ENCODE assay signal across 13 cellular contexts in the genomic region with DNA sequence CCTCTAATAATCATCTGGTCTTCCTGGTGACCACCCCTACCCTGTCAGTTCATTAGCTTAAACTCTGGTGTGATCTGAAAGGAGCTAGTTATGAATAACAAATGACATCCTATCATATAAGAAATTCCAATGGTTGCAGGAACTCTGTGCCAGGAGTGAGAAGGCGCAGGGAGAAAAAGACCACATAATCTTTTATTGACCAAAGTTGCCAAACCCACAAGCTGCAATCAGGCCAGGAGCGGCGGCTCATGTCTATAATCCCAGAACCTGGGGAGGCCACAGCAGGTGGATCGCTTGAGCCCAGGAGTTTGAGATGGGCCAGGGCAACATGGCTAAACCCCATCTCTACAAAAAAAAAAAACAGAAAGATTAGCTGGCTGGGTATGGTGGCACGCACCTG. TPM values are rescaled to one million over a fixed set of nuclear protein-coding genes. Genes with fewer than 3 reads are reported as not detected.
DNase-seq lines count a peak whose midpoint lies in the region; ATAC-seq and TF ChIP-seq lines count a peak whose summit lies in the region.
"Had no signal": no experiment of that assay in that cellular context is flagged by ENCODE, and none has a peak within 500 bp of the region (broad histone marks: within the 10 kb centered on the region; RNA-seq: fewer than 3 reads in every experiment).

No MANE protein-coding gene starts in this region.

- H3K4me3 ChIP-seq in CD4-positive, CD25-positive, alpha-beta regulatory T cell (ENCODE audit: low read depth, low read length): peak overlapping the region; percentile 50
- H3K4me3 ChIP-seq: Peyer's patch had no signal

- no peak for TF ChIP-seq CTCF in CD4-positive, alpha-beta T cell (IDR thresholded peaks at IDR 0.05)

- peaks cover 59% of the 10 kb centered on the region for H3K4me1 ChIP-seq in CD4-positive, CD25-positive, alpha-beta regulatory T cell (ENCODE audit: control insufficient read depth, insufficient read depth, low read length, poor library complexity, severe bottlenecking)

- DNase-seq in CD4-positive, CD25-positive, alpha-beta regulatory T cell: no peak
- DNase-seq in CD4-positive, alpha-beta T cell: no peak
- DNase-seq in activated naive CD8-positive, alpha-beta T cell treated with anti-CD3 and anti-CD28 coated beads for 36 hours: no peak
- no peak for DNase-seq in naive thymus-derived CD8-positive, alpha-beta T cell
- no peak for DNase-seq in stimulated activated naive CD4-positive, alpha-beta T cell (lab: John Stamatoyannopoulos, UW)
- no peak for DNase-seq in SKM-1 (lab: John Stamatoyannopoulos, UW; ENCODE audit: unreplicated experiment)
- no peak for DNase-seq in DMS153 (lab: John Stamatoyannopoulos, UW)
- DNase-seq: DMS53, NCI-H1417, NCI-H2029, NCI-H510A treated with DMSO at 0.1 percent for 48 hours, Peyer's patch, SHP77 treated with DMSO at 0.1 percent for 48 hours had no signal

- CTCF ChIA-PET in CD4-positive, alpha-beta T cell (lab: Charles Lee): interaction anchor here (1.0 to 1.3 kb wide), 2 partner anchors 21 to 22 kb away, joined by 3 to 5 read pairs; no protein-coding TSS in a partner anchor

- no peaks in the 10 kb centered on the region for H3K27me3 ChIP-seq in CD4-positive, CD25-positive, alpha-beta regulatory T cell (ENCODE audit: control insufficient read depth, insufficient read depth, low read length)
- no peaks in the 10 kb centered on the region for H3K27me3 ChIP-seq in CD4-positive, alpha-beta T cell (ENCODE audit: control insufficient read depth, insufficient read depth, low read length)
- H3K27me3 ChIP-seq: Peyer's patch had no signal

- H3K9me3 Mint-ChIP-seq in CD4-positive, CD25-positive, alpha-beta regulatory T cell: no peaks in the 10 kb centered on the region
- H3K9me3 Mint-ChIP-seq in CD4-positive, alpha-beta T cell: no peaks in the 10 kb centered on the region
- no peaks in the 10 kb centered on the region for H3K9me3 Mint-ChIP-seq in activated naive CD8-positive, alpha-beta T cell treated with anti-CD3 and anti-CD28 coated beads for 36 hours
- no peaks in the 10 kb centered on the region for H3K9me3 Mint-ChIP-seq in naive thymus-derived CD8-positive, alpha-beta T cell

- no peak for ATAC-seq in CD4-positive, CD25-positive, alpha-beta regulatory T cell (ENCODE audit: low read depth in 2 of 2)
- ATAC-seq in CD4-positive, alpha-beta T cell (ENCODE audit: poor library complexity): no peak
- peak in 1 of 2 donors; percentile 17 for ATAC-seq in naive thymus-derived CD8-positive, alpha-beta T cell

- peak overlapping the region; percentile 17 to 62 (median 46) for H3K4me3 Mint-ChIP-seq in CD4-positive, CD25-positive, alpha-beta regulatory T cell
- H3K4me3 Mint-ChIP-seq in CD4-positive, alpha-beta T cell: peak overlapping the region; percentile 48
- H3K4me3 Mint-ChIP-seq in activated naive CD8-positive, alpha-beta T cell treated with anti-CD3 and anti-CD28 coated beads for 36 hours: no peak overlapping the region
- H3K4me3 Mint-ChIP-seq in naive thymus-derived CD8-positive, alpha-beta T cell: peak overlapping the region in 9 of 10 donors; percentile 4 to 60 (median 23)

- H3K27me3 Mint-ChIP-seq in CD4-positive, CD25-positive, alpha-beta regulatory T cell: no peaks in the 10 kb centered on the region
- no peaks in the 10 kb centered on the region for H3K27me3 Mint-ChIP-seq in CD4-positive, alpha-beta T cell
- no peaks in the 10 kb centered on the region for H3K27me3 Mint-ChIP-seq in activated naive CD8-positive, alpha-beta T cell treated with anti-CD3 and anti-CD28 coated beads for 36 hours
- H3K27me3 Mint-ChIP-seq in naive thymus-derived CD8-positive, alpha-beta T cell: no peaks in the 10 kb centered on the region

- H3K27ac Mint-ChIP-seq in CD4-positive, CD25-positive, alpha-beta regulatory T cell: peak overlapping the region; percentile 48 to 70 (median 60)
- peak overlapping the region; percentile 63 for H3K27ac Mint-ChIP-seq in CD4-positive, alpha-beta T cell
- H3K27ac Mint-ChIP-seq in activated naive CD8-positive, alpha-beta T cell treated with anti-CD3 and anti-CD28 coated beads for 36 hours: peak overlapping the region; percentile 20
- peak overlapping the region in 9 of 10 donors; percentile 24 to 79 (median 69) for H3K27ac Mint-ChIP-seq in naive thymus-derived CD8-positive, alpha-beta T cell

- POLR2A ChIA-PET in CD4-positive, alpha-beta T cell (lab: Charles Lee): interaction anchor here (0.6 to 2.7 kb wide), 6 partner anchors 12 to 59 kb away, joined by 3 to 12 read pairs (median 6); no protein-coding TSS in a partner anchor
- POLR2A ChIA-PET in naive thymus-derived CD8-positive, alpha-beta T cell (lab: Charles Lee): interaction anchor here (0.9 to 2.2 kb wide), 5 partner anchors 10 to 25 kb away, joined by 3 to 14 read pairs (median 4); no protein-coding TSS in a partner anchor

- peaks cover 18% of the 10 kb centered on the region for H3K36me3 Mint-ChIP-seq in CD4-positive, CD25-positive, alpha-beta regulatory T cell
- H3K36me3 Mint-ChIP-seq in CD4-positive, alpha-beta T cell (ENCODE audit: low read depth): peaks cover 25% of the 10 kb centered on the region
- H3K36me3 Mint-ChIP-seq in activated naive CD8-positive, alpha-beta T cell treated with anti-CD3 and anti-CD28 coated beads for 36 hours: peaks cover 29% of the 10 kb centered on the region
- peaks cover 0 to 20% (median 0%) of the 10 kb centered on the region in 3 donors for H3K36me3 Mint-ChIP-seq in naive thymus-derived CD8-positive, alpha-beta T cell

- no peaks in the 10 kb centered on the region for H3K36me3 ChIP-seq in CD4-positive, CD25-positive, alpha-beta regulatory T cell (ENCODE audit: control insufficient read depth, insufficient read depth, low read length)
- H3K36me3 ChIP-seq: Peyer's patch had no signal

- no peaks in the 10 kb centered on the region for H3K9me3 ChIP-seq in CD4-positive, CD25-positive, alpha-beta regulatory T cell (ENCODE audit: control insufficient read depth in 2 of 2, low read length in 2 of 2)
- H3K9me3 ChIP-seq in CD4-positive, alpha-beta T cell (ENCODE audit: control insufficient read depth, low read length): no peaks in the 10 kb centered on the region
- H3K9me3 ChIP-seq: Peyer's patch had no signal

- intact Hi-C loops in CD4-positive, alpha-beta T cell (cut with DNase I, micrococcal nuclease): no loop called here

- H3K27ac ChIP-seq in CD4-positive, CD25-positive, alpha-beta regulatory T cell (ENCODE audit: insufficient read depth, low read length, poor library complexity, severe bottlenecking): no peak overlapping the region
- no peak overlapping the region for H3K27ac ChIP-seq in CD4-positive, alpha-beta T cell (ENCODE audit: low read depth, low read length)
- H3K27ac ChIP-seq: Peyer's patch had no signal

- H3K4me1 Mint-ChIP-seq in CD4-positive, CD25-positive, alpha-beta regulatory T cell: peaks cover 22 to 82% (median 45%) of the 10 kb centered on the region in 4 donors
- H3K4me1 Mint-ChIP-seq in CD4-positive, alpha-beta T cell (ENCODE audit: low read depth): peaks cover 66% of the 10 kb centered on the region
- H3K4me1 Mint-ChIP-seq in activated naive CD8-positive, alpha-beta T cell treated with anti-CD3 and anti-CD28 coated beads for 36 hours: peaks cover 49% of the 10 kb centered on the region
- H3K4me1 Mint-ChIP-seq in naive thymus-derived CD8-positive, alpha-beta T cell: peaks cover 21 to 85% (median 74%) of the 10 kb centered on the region in 4 donors

RNA-seq across cellular contexts. Expression of a gene that starts 23.4 kb away (rescaled TPM):
- total RNA-seq in CD4-positive, CD25-positive, alpha-beta regulatory T cell: 323 TPM
- polyA plus RNA-seq in CD4-positive, CD25-positive, alpha-beta regulatory T cell: 10 to 100 TPM in 3 of 4 donors, 1 to 10 TPM in 1; 8.7 to 19.4 (median 14.3) TPM
- total RNA-seq in CD4-positive, alpha-beta T cell: 100 to 1,000 TPM; 200 to 211 TPM
- 100 to 1,000 TPM; 129 to 142 TPM for total RNA-seq in activated naive CD8-positive, alpha-beta T cell treated with anti-CD3 and anti-CD28 coated beads for 36 hours
- total RNA-seq in naive thymus-derived CD8-positive, alpha-beta T cell: 100 to 1,000 TPM; 326 to 328 TPM
- 10 to 100 TPM in 2 of 3 donors, 1 to 10 TPM in 1; 8.9 to 61.1 (median 13.9) TPM for polyA plus RNA-seq in naive thymus-derived CD8-positive, alpha-beta T cell

RNA-seq across cellular contexts. Expression of a gene that starts 41.3 kb away (rescaled TPM):
- 184 TPM for total RNA-seq in CD4-positive, CD25-positive, alpha-beta regulatory T cell
- 10 to 100 TPM; 34.4 to 41.4 (median 38.1) TPM for polyA plus RNA-seq in CD4-positive, CD25-positive, alpha-beta regulatory T cell
- total RNA-seq in CD4-positive, alpha-beta T cell: 100 to 1,000 TPM; 163 to 167 TPM
- 10 to 100 TPM; 63.1 to 76.7 TPM for total RNA-seq in activated naive CD8-positive, alpha-beta T cell treated with anti-CD3 and anti-CD28 coated beads for 36 hours
- total RNA-seq in naive thymus-derived CD8-positive, alpha-beta T cell: 100 to 1,000 TPM; 164 to 169 TPM
- 10 to 100 TPM; 44.8 to 58.2 (median 44.9) TPM for polyA plus RNA-seq in naive thymus-derived CD8-positive, alpha-beta T cell
